In the genomic region with DNA sequence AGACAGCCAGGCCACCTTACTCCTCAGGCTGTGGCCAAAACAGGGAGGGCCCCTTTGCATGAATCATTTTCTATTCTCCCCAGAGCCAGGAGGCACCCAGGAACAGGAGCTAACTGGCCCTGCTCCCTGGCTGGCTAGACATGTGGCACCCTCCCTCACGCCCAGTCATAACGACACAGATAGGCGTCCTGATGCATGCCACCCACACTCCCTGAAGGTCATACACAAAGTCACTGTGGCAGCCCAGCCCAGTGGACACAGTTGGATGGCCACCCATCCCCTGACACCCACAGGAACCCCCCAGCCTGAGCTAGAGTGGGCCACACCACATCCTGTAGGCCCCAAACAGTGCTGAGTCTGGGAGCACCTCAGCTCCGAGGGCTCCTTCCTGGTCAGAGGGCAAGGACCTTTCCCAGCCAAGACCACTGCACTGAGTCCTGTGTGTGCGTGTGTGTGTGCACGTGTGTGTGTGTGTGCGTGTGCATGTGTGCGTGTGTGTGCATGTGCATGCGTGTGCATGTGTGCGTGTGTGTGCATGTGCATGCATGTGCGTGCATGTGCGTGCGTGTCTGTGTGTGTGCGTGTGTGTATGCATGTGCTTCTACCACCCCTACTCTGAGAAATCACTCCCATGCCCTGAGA, we compare ENCODE assay signal across 8 cellular contexts. TPM values are rescaled to one million over a fixed set of nuclear protein-coding genes. Genes with fewer than 3 reads are reported as not detected.
A peak's percentile ranks its signal among the peaks of the same experiment; 100 is the strongest.
DNase-seq lines count a peak whose midpoint lies in the region; ATAC-seq lines count a peak whose summit lies in the region.

No MANE protein-coding gene starts in this region.

- H3K27ac Mint-ChIP-seq in activated CD4-positive, alpha-beta memory T cell treated with anti-CD3 and anti-CD28 coated beads for 36 hours = no peak overlapping the region
- no peak overlapping the region for H3K27ac Mint-ChIP-seq in activated CD4-positive, alpha-beta memory T cell treated with anti-CD3 and anti-CD28 coated beads, Interleukin-2, amount 10 ng/mL, durations not matched to agents 7 days and 5 days
- H3K27ac Mint-ChIP-seq in stimulated activated naive CD8-positive, alpha-beta T cell treated with anti-CD3 and anti-CD28 coated beads, Interleukin-15, Interleukin-2, amounts not matched to agents 100 ng/mL and 50 ng/mL, for 24 hours = peak overlapping the region; percentile 45

- POLR2A ChIA-PET in activated CD4-positive, alpha-beta memory T cell treated with anti-CD3 and anti-CD28 coated beads for 36 hours (lab: Charles Lee) = no interaction called here
- POLR2A ChIA-PET in activated CD4-positive, alpha-beta memory T cell treated with anti-CD3 and anti-CD28 coated beads, Interleukin-2, amount 10 ng/mL, durations not matched to agents 7 days and 5 days (lab: Charles Lee) = interaction anchor here (1.4 kb wide), 1 partner anchor 20 kb away, joined by 3 read pairs; no protein-coding TSS in a partner anchor

- peaks cover 21 to 30% of the 10 kb centered on the region in 2 donors for H3K4me1 ChIP-seq in duodenal mucosa (ENCODE audit: control insufficient read depth in 1 of 2, insufficient read depth in 2 of 2, low read length in 2 of 2)

- H3K27ac ChIP-seq in duodenal mucosa (ENCODE audit: low read depth, low read length) = peak overlapping the region; percentile 22

- intact Hi-C loops in activated CD4-positive, alpha-beta memory T cell treated with anti-CD3 and anti-CD28 coated beads for 36 hours (cut with micrococcal nuclease) = no loop called here

- H3K36me3 ChIP-seq in duodenal mucosa (ENCODE audit: control insufficient read depth in 1 of 2, insufficient read depth in 2 of 2, low read length in 2 of 2) = no peaks in the 10 kb centered on the region
- H3K36me3 ChIP-seq in H7 (replicated peaks; ENCODE audit: control insufficient read depth, insufficient read depth, low read length) = no peaks in the 10 kb centered on the region

- H3K27me3 ChIP-seq in duodenal mucosa (ENCODE audit: control insufficient read depth in 1 of 2, insufficient read depth in 2 of 2, low read length in 2 of 2) (no peaks in the 10 kb centered on the region), H7 (ENCODE audit: control insufficient read depth, insufficient read depth, low read length) (no peaks in the 10 kb centered on the region)

- in situ Hi-C loops in ACHN (cut with HindIII; ENCODE audit: low pct_ligation_motif_present, low pct_unique_long_range_greater_than_20kb, low sequenced_read_pairs) = no loop called here

- H3K9me3 ChIP-seq in duodenal mucosa (ENCODE audit: control insufficient read depth in 1 of 2, low read length in 2 of 2) = no peaks in the 10 kb centered on the region

- no peaks in the 10 kb centered on the region for H3K9me3 Mint-ChIP-seq in activated CD4-positive, alpha-beta memory T cell treated with anti-CD3 and anti-CD28 coated beads for 36 hours
- no peaks in the 10 kb centered on the region for H3K9me3 Mint-ChIP-seq in activated CD4-positive, alpha-beta memory T cell treated with anti-CD3 and anti-CD28 coated beads, Interleukin-2, amount 10 ng/mL, durations not matched to agents 7 days and 5 days
- H3K9me3 Mint-ChIP-seq in stimulated activated naive CD8-positive, alpha-beta T cell treated with anti-CD3 and anti-CD28 coated beads, Interleukin-15, Interleukin-2, amounts not matched to agents 100 ng/mL and 50 ng/mL, for 24 hours = no peaks in the 10 kb centered on the region

- DNase-seq in activated CD4-positive, alpha-beta memory T cell treated with anti-CD3 and anti-CD28 coated beads for 36 hours = peak; percentile 67
- no peak for DNase-seq in activated CD4-positive, alpha-beta memory T cell treated with anti-CD3 and anti-CD28 coated beads, Interleukin-2, amount 10 ng/mL, durations not matched to agents 7 days and 5 days
- DNase-seq in ACHN (no peak), H7 (no peak), retina (no peak)

- H3K4me3 ChIP-seq in duodenal mucosa (ENCODE audit: low read depth in 1 of 2, low read length in 2 of 2) (no peak overlapping the region), H7 (ENCODE audit: insufficient read depth, low read depth, low read length) (no peak overlapping the region)

- CTCF ChIA-PET in activated CD4-positive, alpha-beta memory T cell treated with anti-CD3 and anti-CD28 coated beads for 36 hours (lab: Charles Lee) = interaction anchor here (2.5 kb wide), 1 partner anchor 31 kb away, joined by 7 read pairs; no protein-coding TSS in a partner anchor
- CTCF ChIA-PET in activated CD4-positive, alpha-beta memory T cell treated with anti-CD3 and anti-CD28 coated beads, Interleukin-2, amount 10 ng/mL, durations not matched to agents 7 days and 5 days (lab: Charles Lee) = interaction anchor here (1.2 kb wide), 1 partner anchor 9 kb away, joined by 4 read pairs; no protein-coding TSS in a partner anchor

- ATAC-seq in HG03196 (IDR thresholded peaks at IDR 0.05; ENCODE audit: unreplicated experiment) = peak; percentile 55

- no peak overlapping the region for H3K9ac ChIP-seq in duodenal mucosa (ENCODE audit: low read depth in 1 of 2, low read length in 2 of 2)

- peaks cover 23% of the 10 kb centered on the region for H3K4me1 Mint-ChIP-seq in activated CD4-positive, alpha-beta memory T cell treated with anti-CD3 and anti-CD28 coated beads for 36 hours (ENCODE audit: low read depth)
- H3K4me1 Mint-ChIP-seq in activated CD4-positive, alpha-beta memory T cell treated with anti-CD3 and anti-CD28 coated beads, Interleukin-2, amount 10 ng/mL, durations not matched to agents 7 days and 5 days = peaks cover 11% of the 10 kb centered on the region
- peaks cover 37% of the 10 kb centered on the region for H3K4me1 Mint-ChIP-seq in stimulated activated naive CD8-positive, alpha-beta T cell treated with anti-CD3 and anti-CD28 coated beads, Interleukin-15, Interleukin-2, amounts not matched to agents 100 ng/mL and 50 ng/mL, for 24 hours (ENCODE audit: low read depth)

- no peaks in the 10 kb centered on the region for H3K27me3 Mint-ChIP-seq in activated CD4-positive, alpha-beta memory T cell treated with anti-CD3 and anti-CD28 coated beads for 36 hours
- no peaks in the 10 kb centered on the region for H3K27me3 Mint-ChIP-seq in activated CD4-positive, alpha-beta memory T cell treated with anti-CD3 and anti-CD28 coated beads, Interleukin-2, amount 10 ng/mL, durations not matched to agents 7 days and 5 days
- H3K27me3 Mint-ChIP-seq in stimulated activated naive CD8-positive, alpha-beta T cell treated with anti-CD3 and anti-CD28 coated beads, Interleukin-15, Interleukin-2, amounts not matched to agents 100 ng/mL and 50 ng/mL, for 24 hours = no peaks in the 10 kb centered on the region

- no peaks in the 10 kb centered on the region for H3K36me3 Mint-ChIP-seq in activated CD4-positive, alpha-beta memory T cell treated with anti-CD3 and anti-CD28 coated beads for 36 hours
- no peaks in the 10 kb centered on the region for H3K36me3 Mint-ChIP-seq in activated CD4-positive, alpha-beta memory T cell treated with anti-CD3 and anti-CD28 coated beads, Interleukin-2, amount 10 ng/mL, durations not matched to agents 7 days and 5 days (ENCODE audit: low read depth)
- H3K36me3 Mint-ChIP-seq in stimulated activated naive CD8-positive, alpha-beta T cell treated with anti-CD3 and anti-CD28 coated beads, Interleukin-15, Interleukin-2, amounts not matched to agents 100 ng/mL and 50 ng/mL, for 24 hours (ENCODE audit: low read depth) = no peaks in the 10 kb centered on the region

- H3K4me3 Mint-ChIP-seq in activated CD4-positive, alpha-beta memory T cell treated with anti-CD3 and anti-CD28 coated beads for 36 hours = no peak overlapping the region
- H3K4me3 Mint-ChIP-seq in activated CD4-positive, alpha-beta memory T cell treated with anti-CD3 and anti-CD28 coated beads, Interleukin-2, amount 10 ng/mL, durations not matched to agents 7 days and 5 days = no peak overlapping the region
- H3K4me3 Mint-ChIP-seq in stimulated activated naive CD8-positive, alpha-beta T cell treated with anti-CD3 and anti-CD28 coated beads, Interleukin-15, Interleukin-2, amounts not matched to agents 100 ng/mL and 50 ng/mL, for 24 hours = no peak overlapping the region

RNA-seq across cellular contexts. Expression of gene TFEB, which starts 21.6 kb away (rescaled TPM):
- total RNA-seq in activated CD4-positive, alpha-beta memory T cell treated with anti-CD3 and anti-CD28 coated beads for 36 hours = 10 to 100 TPM; 11.7 to 13.4 TPM
- 10 to 100 TPM; 14.9 to 15.0 TPM for total RNA-seq in activated CD4-positive, alpha-beta memory T cell treated with anti-CD3 and anti-CD28 coated beads, Interleukin-2, amount 10 ng/mL, durations not matched to agents 7 days and 5 days
- 1.4 and 1.6 TPM in 2 replicates for total RNA-seq in H7 (2014; rRNA removed; shearing (Covaris generic))

RNA-seq across cellular contexts. Expression of gene PGC, which starts 33.4 kb away (rescaled TPM):
- not detected for total RNA-seq in activated CD4-positive, alpha-beta memory T cell treated with anti-CD3 and anti-CD28 coated beads for 36 hours
- not detected for total RNA-seq in activated CD4-positive, alpha-beta memory T cell treated with anti-CD3 and anti-CD28 coated beads, Interleukin-2, amount 10 ng/mL, durations not matched to agents 7 days and 5 days
- total RNA-seq in H7 (2014; rRNA removed; shearing (Covaris generic)) = not detected in 2 replicates
